Comparison of ENCODE assay signal across 25 cellular contexts in genomic region chr17:81583589-81584337, GRCh38. TPM values are rescaled to one million over a fixed set of nuclear protein-coding genes. Genes with fewer than 3 reads are reported as not detected.
DNase-seq lines count a peak whose midpoint lies in the region; ATAC-seq and TF ChIP-seq lines count a peak whose summit lies in the region.
"Had no signal": no experiment of that assay in that cellular context is flagged by ENCODE, and none has a peak within 500 bp of the region (broad histone marks: within the 10 kb centered on the region; RNA-seq: fewer than 3 reads in every experiment).

No MANE protein-coding gene starts in this region.

- RAD21 ChIA-PET in HCT116 (lab: Charles Lee; ENCODE audit: low non-redundant PET in 1 of 2, low total read pairs in 2 of 2, uncharacterized antibody in 2 of 2, unreplicated experiment in 2 of 2) = interaction anchor here in 1 of 2 experiments (0.5 kb wide), 1 partner anchor 407 kb away, joined by 3 read pairs; no protein-coding TSS in a partner anchor

- H3K27me3 ChIP-seq in HCT116 (ENCODE audit: insufficient read depth, low read length) = no peaks in the 10 kb centered on the region
- H3K27me3 ChIP-seq: adrenal gland, uterus had no signal

- no peaks in the 10 kb centered on the region for H4K20me1 ChIP-seq in HCT116 (ENCODE audit: insufficient read depth)

- BruUV-seq in HCT116 (replicated peaks; lab: Mats Ljungman, UMichigan) = TSS peak; percentile 13

- peaks cover 59 to 72% of the 10 kb centered on the region in 2 experiments for H3K36me3 ChIP-seq in HCT116 (ENCODE audit: control insufficient read depth in 1 of 2, insufficient read depth in 2 of 2, low read length in 2 of 2)
- H3K36me3 ChIP-seq: uterus had no signal

- H2AFZ ChIP-seq in HCT116 (ENCODE audit: low read depth, low read length, poor library complexity, severe bottlenecking) = no peak overlapping the region
- H2AFZ ChIP-seq: PC-9 had no signal

- H3K4me1 ChIP-seq in HCT116 (ENCODE audit: control insufficient read depth in 1 of 2, insufficient read depth in 2 of 2, low read length in 2 of 2) = peaks cover 0 to 15% of the 10 kb centered on the region in 2 experiments; a peak in 2 of 4 replicates
- H3K4me1 ChIP-seq: adrenal gland, uterus had no signal

- no peak for TF ChIP-seq RAD21 in HCT116 (IDR thresholded peaks at IDR 0.05; ENCODE audit: low read depth)

- intact Hi-C loops in HCT116 (cut with micrococcal nuclease) (no loop called here), sciatic nerve (cut with DNase I) (no loop called here)

- ATAC-seq in HCT116 (no peak), sciatic nerve (peak; percentile 48), HG03095 (IDR thresholded peaks at IDR 0.05; ENCODE audit: unreplicated experiment) (no peak), GM19351 (IDR thresholded peaks at IDR 0.05; ENCODE audit: unreplicated experiment) (no peak)
- ATAC-seq: natural killer cell had no signal

- TF ChIP-seq POLR2A in HCT116 (IDR thresholded peaks at IDR 0.05; ENCODE audit: borderline replicate concordance, extremely low read depth, insufficient read depth, insufficient read length) = no peak

- H3K9ac ChIP-seq in HCT116 (ENCODE audit: low read length) = no peak overlapping the region
- H3K9ac ChIP-seq: SK-N-SH had no signal

- H3K9me3 ChIP-seq in HCT116 (ENCODE audit: control insufficient read depth in 1 of 2, insufficient read depth in 1 of 2, low read depth in 1 of 2, low read length in 2 of 2) = no peaks in the 10 kb centered on the region
- H3K9me3 ChIP-seq: adrenal gland, SK-N-SH, uterus had no signal

- H3K9me2 ChIP-seq in HCT116 (ENCODE audit: insufficient read depth) = no peaks in the 10 kb centered on the region
- H3K9me2 ChIP-seq: SK-N-SH had no signal

- H3K79me2 ChIP-seq in HCT116 (ENCODE audit: insufficient read depth, low read length) = peaks cover 46% of the 10 kb centered on the region; the same call in 1 of the 2 replicates

- H3K4me2 ChIP-seq in HCT116 (ENCODE audit: low read length) = no peak overlapping the region
- H3K4me2 ChIP-seq: PC-9, SK-N-SH had no signal

- no peak for TF ChIP-seq CTCF in HCT116 (IDR thresholded peaks at IDR 0.05 in 2 of 3, conservative IDR thresholded peaks at IDR 0.05 in 1 of 3; ENCODE audit: borderline replicate concordance in 1 of 3, insufficient read depth in 1 of 3, low read depth in 2 of 3, low read length in 2 of 3)
- TF ChIP-seq CTCF in choroid plexus epithelial cell (conservative IDR thresholded peaks at IDR 0.05; ENCODE audit: low read depth, low read length) = no peak

- DNase-seq in HCT116 (ENCODE audit: low read depth, low spot score) (no peak), NCI-H526 (lab: John Stamatoyannopoulos, UW) (peak; percentile 23 to 50), choroid plexus epithelial cell (ENCODE audit: low read depth) (peak; percentile 73), sciatic nerve (ENCODE audit: low spot score) (no peak), NOMO-1 treated with DMSO at 0.1 percent for 48 hours (lab: John Stamatoyannopoulos, UW; ENCODE audit: unreplicated experiment) (no peak)
- DNase-seq: activated CD4-positive, CD25-positive, alpha-beta regulatory T cell treated with anti-CD3 and anti-CD28 coated beads, Interleukin-2, amount 50 U/mL, for 72 hours; activated effector memory CD4-positive, alpha-beta T cell treated with Interleukin-2 at 50 U/mL for 16 hours; adrenal gland; C1 segment of cervical spinal cord; caudate nucleus; DMS79; GOT3; mesendoderm; natural killer cell; NCI-H187 treated with DMSO at 0.1 percent for 48 hours; NCI-H524; PC-9; SK-N-SH; stimulated activated CD4-positive, alpha-beta T cell treated with anti-CD3 and anti-CD28 coated beads, Interleukin-2, amount 100 ng/mL, for 48 hours; substantia nigra; T1000; uterus had no signal

- H3K27ac ChIP-seq in HCT116 (ENCODE audit: low read depth, low read length) = no peak overlapping the region
- H3K27ac ChIP-seq: adrenal gland, PC-9, uterus had no signal

- CTCF ChIA-PET in HCT116 (lab: Charles Lee) = no interaction called here

- H3K4me3 ChIP-seq in HCT116 (replicated peaks in 1 of 2; ENCODE audit: low read depth in 1 of 2, low read length in 2 of 2) = no peak overlapping the region
- H3K4me3 ChIP-seq in choroid plexus epithelial cell (ENCODE audit: low read depth, low read length) = no peak overlapping the region
- H3K4me3 ChIP-seq: adrenal gland, PC-9, uterus had no signal

- POLR2A ChIA-PET in HCT116 (lab: Charles Lee) = no interaction called here

TF ChIP-seq in HCT116, 20 proteins besides CTCF, POLR2A, EP300 and RAD21:
- TF ChIP-seq REST (IDR thresholded peaks at IDR 0.05; ENCODE audit: low read depth) (no peak), SRF (IDR thresholded peaks at IDR 0.05; ENCODE audit: low read depth) (no peak), YY1 (IDR thresholded peaks at IDR 0.05; ENCODE audit: extremely low read depth, insufficient replicate concordance, low read depth, low read length) (no peak), EZH2 (IDR thresholded peaks at IDR 0.05) (no peak), ZNF274 (IDR thresholded peaks at IDR 0.05; ENCODE audit: low read depth, low read length) (no peak), ELF1 (IDR thresholded peaks at IDR 0.05; ENCODE audit: borderline replicate concordance, low read depth) (no peak), SP1 (IDR thresholded peaks at IDR 0.05; ENCODE audit: low read depth) (no peak), POLR2AphosphoS5 (IDR thresholded peaks at IDR 0.05; ENCODE audit: low read depth, low read length) (no peak), CBX3 (IDR thresholded peaks at IDR 0.05; ENCODE audit: low read depth) (no peak), ZFX (IDR thresholded peaks at IDR 0.05) (no peak), FOSL1 (IDR thresholded peaks at IDR 0.05; ENCODE audit: low read depth) (no peak), JUND (IDR thresholded peaks at IDR 0.05) (no peak), MAX (IDR thresholded peaks at IDR 0.05) (no peak), EGR1 (IDR thresholded peaks at IDR 0.05; ENCODE audit: low read depth) (no peak), SIN3A (IDR thresholded peaks at IDR 0.05; ENCODE audit: low read depth) (no peak)
- TF ChIP-seq, protein P1, sequence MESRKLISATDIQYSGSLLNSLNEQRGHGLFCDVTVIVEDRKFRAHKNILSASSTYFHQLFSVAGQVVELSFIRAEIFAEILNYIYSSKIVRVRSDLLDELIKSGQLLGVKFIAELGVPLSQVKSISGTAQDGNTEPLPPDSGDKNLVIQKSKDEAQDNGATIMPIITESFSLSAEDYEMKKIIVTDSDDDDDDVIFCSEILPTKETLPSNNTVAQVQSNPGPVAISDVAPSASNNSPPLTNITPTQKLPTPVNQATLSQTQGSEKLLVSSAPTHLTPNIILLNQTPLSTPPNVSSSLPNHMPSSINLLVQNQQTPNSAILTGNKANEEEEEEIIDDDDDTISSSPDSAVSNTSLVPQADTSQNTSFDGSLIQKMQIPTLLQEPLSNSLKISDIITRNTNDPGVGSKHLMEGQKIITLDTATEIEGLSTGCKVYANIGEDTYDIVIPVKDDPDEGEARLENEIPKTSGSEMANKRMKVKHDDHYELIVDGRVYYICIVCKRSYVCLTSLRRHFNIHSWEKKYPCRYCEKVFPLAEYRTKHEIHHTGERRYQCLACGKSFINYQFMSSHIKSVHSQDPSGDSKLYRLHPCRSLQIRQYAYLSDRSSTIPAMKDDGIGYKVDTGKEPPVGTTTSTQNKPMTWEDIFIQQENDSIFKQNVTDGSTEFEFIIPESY (IDR thresholded peaks at IDR 0.05; ENCODE audit: extremely low read depth, insufficient replicate concordance, low read length) = no peak

RNA-seq across cellular contexts. Expression of gene FAAP100, which starts 31.6 kb away (rescaled TPM):
- total RNA-seq in HCT116 (2021; ENCODE audit: unreplicated experiment) = 53.4 TPM
- 21.7 and 21.8 TPM in 2 replicates for polyA plus RNA-seq in HCT116 (2012)
- total RNA-seq in sciatic nerve = 20.0 TPM

RNA-seq across cellular contexts. Expression of gene NPLOC4, which starts 53.1 kb away (rescaled TPM):
- total RNA-seq in HCT116 (2021; ENCODE audit: unreplicated experiment) (137 TPM), sciatic nerve (82.3 TPM)
- polyA plus RNA-seq in HCT116 (2012) = 71.3 and 75.9 TPM in 2 replicates

RNA-seq across cellular contexts. Expression of gene TSPAN10, which starts 53.2 kb away (rescaled TPM):
- total RNA-seq in HCT116 (2021; ENCODE audit: unreplicated experiment) (2.3 TPM), sciatic nerve (0.85 TPM)
- 0.80 and 1.1 TPM in 2 replicates for polyA plus RNA-seq in HCT116 (2012)

RNA-seq across cellular contexts. Expression of gene FSCN2, which starts 55.6 kb away (rescaled TPM):
- total RNA-seq in HCT116 (2021; ENCODE audit: unreplicated experiment) (10.1 TPM), sciatic nerve (1.6 TPM)
- 5.9 and 6.4 TPM in 2 replicates for polyA plus RNA-seq in HCT116 (2012)
- polyA plus RNA-seq: keratinocyte had no signal

Comparison
In these comparisons a context has a peak if more than half of its experiments do, and no peak if none do; other contexts are left out.
1. DNase-seq: peak in NCI-H526 (2 of 2) and choroid plexus epithelial cell (single experiment); none in HCT116 (single experiment), sciatic nerve (single experiment) and NOMO-1 treated with DMSO at 0.1 percent for 48 hours (single experiment).